1 cellular context compared by ENCODE assay signal in the genomic region with DNA sequence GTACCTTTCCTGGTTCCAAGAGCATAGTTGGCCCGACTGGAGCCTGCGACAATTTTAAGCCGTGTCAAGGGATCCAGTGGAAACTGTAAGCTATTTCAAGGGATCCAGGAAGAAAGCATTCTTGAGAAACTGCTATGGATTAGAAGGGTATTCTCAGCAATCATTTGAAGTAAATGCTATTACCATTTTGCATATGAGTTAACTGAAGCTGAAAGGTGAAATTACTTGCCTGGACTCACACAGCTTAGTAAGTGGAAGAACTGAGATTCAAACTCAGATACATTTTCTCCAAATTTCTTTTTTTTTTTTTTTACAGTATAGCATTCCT.
TF ChIP-seq lines count a peak whose summit lies in the region.

No MANE protein-coding gene starts in this region.

TF ChIP-seq in GM12878, 131 proteins besides CTCF, POLR2A, EP300 and RAD21:
- TF ChIP-seq ZNF217 (IDR thresholded peaks at IDR 0.05) (no peak), DPF2 (IDR thresholded peaks at IDR 0.05) (no peak), HDAC6 (IDR thresholded peaks at IDR 0.05; ENCODE audit: unreplicated experiment) (no peak), SMARCA5 (IDR thresholded peaks at IDR 0.05) (no peak), ZNF274 (IDR thresholded peaks at IDR 0.05; ENCODE audit: insufficient read depth, insufficient read length) (no peak), IKZF2 (IDR thresholded peaks at IDR 0.05) (no peak), NRF1 (conservative IDR thresholded peaks at IDR 0.05; ENCODE audit: low read depth, low read length) (no peak), EGR1 (IDR thresholded peaks at IDR 0.05; ENCODE audit: borderline replicate concordance in 1 of 2, low read depth in 2 of 2, low read length in 2 of 2) (no peak)
- TF ChIP-seq, protein P1, sequence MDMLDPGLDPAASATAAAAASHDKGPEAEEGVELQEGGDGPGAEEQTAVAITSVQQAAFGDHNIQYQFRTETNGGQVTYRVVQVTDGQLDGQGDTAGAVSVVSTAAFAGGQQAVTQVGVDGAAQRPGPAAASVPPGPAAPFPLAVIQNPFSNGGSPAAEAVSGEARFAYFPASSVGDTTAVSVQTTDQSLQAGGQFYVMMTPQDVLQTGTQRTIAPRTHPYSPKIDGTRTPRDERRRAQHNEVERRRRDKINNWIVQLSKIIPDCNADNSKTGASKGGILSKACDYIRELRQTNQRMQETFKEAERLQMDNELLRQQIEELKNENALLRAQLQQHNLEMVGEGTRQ (IDR thresholded peaks at IDR 0.05; ENCODE audit: borderline replicate concordance, low read depth, low read length), result no peak
- TF ChIP-seq, protein P2, sequence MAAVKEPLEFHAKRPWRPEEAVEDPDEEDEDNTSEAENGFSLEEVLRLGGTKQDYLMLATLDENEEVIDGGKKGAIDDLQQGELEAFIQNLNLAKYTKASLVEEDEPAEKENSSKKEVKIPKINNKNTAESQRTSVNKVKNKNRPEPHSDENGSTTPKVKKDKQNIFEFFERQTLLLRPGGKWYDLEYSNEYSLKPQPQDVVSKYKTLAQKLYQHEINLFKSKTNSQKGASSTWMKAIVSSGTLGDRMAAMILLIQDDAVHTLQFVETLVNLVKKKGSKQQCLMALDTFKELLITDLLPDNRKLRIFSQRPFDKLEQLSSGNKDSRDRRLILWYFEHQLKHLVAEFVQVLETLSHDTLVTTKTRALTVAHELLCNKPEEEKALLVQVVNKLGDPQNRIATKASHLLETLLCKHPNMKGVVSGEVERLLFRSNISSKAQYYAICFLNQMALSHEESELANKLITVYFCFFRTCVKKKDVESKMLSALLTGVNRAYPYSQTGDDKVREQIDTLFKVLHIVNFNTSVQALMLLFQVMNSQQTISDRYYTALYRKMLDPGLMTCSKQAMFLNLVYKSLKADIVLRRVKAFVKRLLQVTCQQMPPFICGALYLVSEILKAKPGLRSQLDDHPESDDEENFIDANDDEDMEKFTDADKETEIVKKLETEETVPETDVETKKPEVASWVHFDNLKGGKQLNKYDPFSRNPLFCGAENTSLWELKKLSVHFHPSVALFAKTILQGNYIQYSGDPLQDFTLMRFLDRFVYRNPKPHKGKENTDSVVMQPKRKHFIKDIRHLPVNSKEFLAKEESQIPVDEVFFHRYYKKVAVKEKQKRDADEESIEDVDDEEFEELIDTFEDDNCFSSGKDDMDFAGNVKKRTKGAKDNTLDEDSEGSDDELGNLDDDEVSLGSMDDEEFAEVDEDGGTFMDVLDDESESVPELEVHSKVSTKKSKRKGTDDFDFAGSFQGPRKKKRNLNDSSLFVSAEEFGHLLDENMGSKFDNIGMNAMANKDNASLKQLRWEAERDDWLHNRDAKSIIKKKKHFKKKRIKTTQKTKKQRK (IDR thresholded peaks at IDR 0.05; ENCODE audit: low read depth, low read length), result no peak
- TF ChIP-seq, protein P3, sequence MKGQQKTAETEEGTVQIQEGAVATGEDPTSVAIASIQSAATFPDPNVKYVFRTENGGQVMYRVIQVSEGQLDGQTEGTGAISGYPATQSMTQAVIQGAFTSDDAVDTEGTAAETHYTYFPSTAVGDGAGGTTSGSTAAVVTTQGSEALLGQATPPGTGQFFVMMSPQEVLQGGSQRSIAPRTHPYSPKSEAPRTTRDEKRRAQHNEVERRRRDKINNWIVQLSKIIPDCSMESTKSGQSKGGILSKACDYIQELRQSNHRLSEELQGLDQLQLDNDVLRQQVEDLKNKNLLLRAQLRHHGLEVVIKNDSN (IDR thresholded peaks at IDR 0.05; ENCODE audit: borderline replicate concordance, extremely low read length, insufficient read depth, low read depth, low read length), result no peak
- TF ChIP-seq, protein P4, sequence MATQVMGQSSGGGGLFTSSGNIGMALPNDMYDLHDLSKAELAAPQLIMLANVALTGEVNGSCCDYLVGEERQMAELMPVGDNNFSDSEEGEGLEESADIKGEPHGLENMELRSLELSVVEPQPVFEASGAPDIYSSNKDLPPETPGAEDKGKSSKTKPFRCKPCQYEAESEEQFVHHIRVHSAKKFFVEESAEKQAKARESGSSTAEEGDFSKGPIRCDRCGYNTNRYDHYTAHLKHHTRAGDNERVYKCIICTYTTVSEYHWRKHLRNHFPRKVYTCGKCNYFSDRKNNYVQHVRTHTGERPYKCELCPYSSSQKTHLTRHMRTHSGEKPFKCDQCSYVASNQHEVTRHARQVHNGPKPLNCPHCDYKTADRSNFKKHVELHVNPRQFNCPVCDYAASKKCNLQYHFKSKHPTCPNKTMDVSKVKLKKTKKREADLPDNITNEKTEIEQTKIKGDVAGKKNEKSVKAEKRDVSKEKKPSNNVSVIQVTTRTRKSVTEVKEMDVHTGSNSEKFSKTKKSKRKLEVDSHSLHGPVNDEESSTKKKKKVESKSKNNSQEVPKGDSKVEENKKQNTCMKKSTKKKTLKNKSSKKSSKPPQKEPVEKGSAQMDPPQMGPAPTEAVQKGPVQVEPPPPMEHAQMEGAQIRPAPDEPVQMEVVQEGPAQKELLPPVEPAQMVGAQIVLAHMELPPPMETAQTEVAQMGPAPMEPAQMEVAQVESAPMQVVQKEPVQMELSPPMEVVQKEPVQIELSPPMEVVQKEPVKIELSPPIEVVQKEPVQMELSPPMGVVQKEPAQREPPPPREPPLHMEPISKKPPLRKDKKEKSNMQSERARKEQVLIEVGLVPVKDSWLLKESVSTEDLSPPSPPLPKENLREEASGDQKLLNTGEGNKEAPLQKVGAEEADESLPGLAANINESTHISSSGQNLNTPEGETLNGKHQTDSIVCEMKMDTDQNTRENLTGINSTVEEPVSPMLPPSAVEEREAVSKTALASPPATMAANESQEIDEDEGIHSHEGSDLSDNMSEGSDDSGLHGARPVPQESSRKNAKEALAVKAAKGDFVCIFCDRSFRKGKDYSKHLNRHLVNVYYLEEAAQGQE (IDR thresholded peaks at IDR 0.05; ENCODE audit: low read depth, low read length), result no peak
- TF ChIP-seq, protein P5, sequence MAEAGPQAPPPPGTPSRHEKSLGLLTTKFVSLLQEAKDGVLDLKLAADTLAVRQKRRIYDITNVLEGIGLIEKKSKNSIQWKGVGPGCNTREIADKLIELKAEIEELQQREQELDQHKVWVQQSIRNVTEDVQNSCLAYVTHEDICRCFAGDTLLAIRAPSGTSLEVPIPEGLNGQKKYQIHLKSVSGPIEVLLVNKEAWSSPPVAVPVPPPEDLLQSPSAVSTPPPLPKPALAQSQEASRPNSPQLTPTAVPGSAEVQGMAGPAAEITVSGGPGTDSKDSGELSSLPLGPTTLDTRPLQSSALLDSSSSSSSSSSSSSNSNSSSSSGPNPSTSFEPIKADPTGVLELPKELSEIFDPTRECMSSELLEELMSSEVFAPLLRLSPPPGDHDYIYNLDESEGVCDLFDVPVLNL (IDR thresholded peaks at IDR 0.05; ENCODE audit: low read depth, low read length), result no peak
